Comparison of ENCODE assay signal across 8 cellular contexts in the genomic region with DNA sequence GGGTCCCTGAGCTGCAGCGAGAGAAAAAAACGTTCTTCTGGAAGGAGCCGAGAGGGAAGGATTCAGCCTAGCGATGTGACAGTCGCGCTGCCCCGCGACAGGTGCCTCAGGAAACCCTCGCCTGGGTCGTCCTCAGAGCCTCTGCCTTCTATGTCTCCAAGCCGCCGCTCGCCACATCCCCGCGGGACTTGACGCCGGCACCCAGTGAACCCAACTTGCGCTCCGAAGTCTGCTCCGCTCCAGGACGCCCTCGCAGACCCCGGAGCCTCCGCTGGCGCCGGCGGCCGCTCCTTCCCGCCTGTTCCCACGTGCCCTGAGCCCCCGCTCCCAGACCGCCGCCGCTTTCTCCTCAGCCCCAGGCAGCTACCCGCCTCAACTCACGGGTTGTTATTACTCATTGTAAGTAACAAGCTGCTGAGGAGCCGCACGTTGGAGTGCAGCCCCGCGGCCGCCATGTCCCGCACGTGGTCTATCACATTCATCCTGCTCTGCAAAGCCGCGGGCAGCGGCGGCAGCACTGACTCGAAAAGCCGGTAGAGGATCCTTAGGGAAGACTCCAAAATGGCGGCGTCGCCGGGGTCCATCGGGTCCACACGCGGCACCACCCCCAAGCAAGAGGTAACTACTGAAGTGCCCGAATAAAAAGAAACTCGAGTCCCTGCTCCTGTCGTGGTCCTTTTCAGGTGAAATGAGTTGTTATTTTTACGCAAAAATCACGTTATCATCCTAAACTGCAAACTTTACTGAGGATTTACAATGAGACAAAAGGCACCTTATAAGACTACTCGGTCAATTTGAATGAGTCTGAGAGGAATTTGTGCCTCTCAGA. TPM values are rescaled to one million over a fixed set of nuclear protein-coding genes. Genes with fewer than 3 reads are reported as not detected.
A peak's percentile ranks its signal among the peaks of the same experiment; 100 is the strongest.
DNase-seq lines count a peak whose midpoint lies in the region; ATAC-seq, FAIRE-seq and TF ChIP-seq lines count a peak whose summit lies in the region.

A gene with protein sequence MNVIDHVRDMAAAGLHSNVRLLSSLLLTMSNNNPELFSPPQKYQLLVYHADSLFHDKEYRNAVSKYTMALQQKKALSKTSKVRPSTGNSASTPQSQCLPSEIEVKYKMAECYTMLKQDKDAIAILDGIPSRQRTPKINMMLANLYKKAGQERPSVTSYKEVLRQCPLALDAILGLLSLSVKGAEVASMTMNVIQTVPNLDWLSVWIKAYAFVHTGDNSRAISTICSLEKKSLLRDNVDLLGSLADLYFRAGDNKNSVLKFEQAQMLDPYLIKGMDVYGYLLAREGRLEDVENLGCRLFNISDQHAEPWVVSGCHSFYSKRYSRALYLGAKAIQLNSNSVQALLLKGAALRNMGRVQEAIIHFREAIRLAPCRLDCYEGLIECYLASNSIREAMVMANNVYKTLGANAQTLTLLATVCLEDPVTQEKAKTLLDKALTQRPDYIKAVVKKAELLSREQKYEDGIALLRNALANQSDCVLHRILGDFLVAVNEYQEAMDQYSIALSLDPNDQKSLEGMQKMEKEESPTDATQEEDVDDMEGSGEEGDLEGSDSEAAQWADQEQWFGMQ (minus strand): TSS at position 563 of the 829 bp plus-strand sequence. CDS start 81 bp downstream, at position 482.

- H3K4me1 ChIP-seq in keratinocyte (ENCODE audit: control insufficient read depth, extremely low read depth, insufficient read depth, low read length): peaks cover 12% of the 10 kb centered on the region

- peak within 1 kb of the TSS; percentile 94 for H3K4me2 ChIP-seq in keratinocyte (ENCODE audit: control insufficient read depth, extremely low read depth, insufficient read depth, low read depth, low read length)

- no peak for FAIRE-seq in keratinocyte (lab: Jason Lieb, UNC)

- dilution Hi-C loops in keratinocyte (cut with MboI; ENCODE audit: extremely low pct_ligation_motif_present, low sequenced_read_pairs): no loop called here

- peak; percentile 89 for DNase-seq in NCI-H460 (ENCODE audit: extremely low read depth, low read depth)
- DNase-seq in activated CD4-positive, CD25-positive, alpha-beta regulatory T cell treated with anti-CD3 and anti-CD28 coated beads, Interleukin-2, amount 50 U/mL, for 72 hours: peak; percentile 86
- DNase-seq in cerebellar cortex (ENCODE audit: low spot score): peak; percentile 92
- DNase-seq in keratinocyte (ENCODE audit: low read depth, low spot score): peak; percentile 59
- peak; percentile 82 to 84 (median 82) for DNase-seq in stimulated activated CD4-positive, alpha-beta T cell treated with anti-CD3 and anti-CD28 coated beads, Interleukin-12 subunit alpha, Interleukin-12 subunit beta, amount 100 ng/mL, for 48 hours (ENCODE audit: low read depth in 2 of 3, low spot score in 1 of 3)

- H4K20me1 ChIP-seq in keratinocyte (ENCODE audit: control insufficient read depth, extremely low read depth, insufficient read depth, low read length): no peaks in the 10 kb centered on the region

- H3K4me3 ChIP-seq in keratinocyte (ENCODE audit: control insufficient read depth in 2 of 3, extremely low read depth in 1 of 3, insufficient read depth in 2 of 3, low read depth in 1 of 3, low read length in 3 of 3): peak within 1 kb of the TSS; percentile 86 to 99 (median 97)

- H3K9me3 ChIP-seq in keratinocyte (ENCODE audit: control insufficient read depth, low read depth, low read length): no peaks in the 10 kb centered on the region

- H3K36me3 ChIP-seq in keratinocyte (ENCODE audit: control insufficient read depth in 2 of 2, extremely low read depth in 1 of 2, insufficient read depth in 2 of 2, low read length in 2 of 2): peaks cover 4 to 10% of the 10 kb centered on the region in 2 experiments

- H3K9ac ChIP-seq in keratinocyte (ENCODE audit: control insufficient read depth, extremely low read depth, insufficient read depth, low read length): peak within 1 kb of the TSS; percentile 92

- no peaks in the 10 kb centered on the region for H3K9me1 ChIP-seq in keratinocyte (ENCODE audit: control insufficient read depth, extremely low read depth, insufficient read depth, low read length)

- H2AFZ ChIP-seq in keratinocyte (ENCODE audit: control insufficient read depth, low read length): peak within 1 kb of the TSS; percentile 99

- TF ChIP-seq CTCF in 22Rv1 (IDR thresholded peaks at IDR 0.05) (peak; percentile 32; the same call in 1 of the 2 replicates), keratinocyte (optimal IDR thresholded peaks at IDR 0.05 in 1 of 3, IDR thresholded peaks at IDR 0.05 in 1 of 3, conservative IDR thresholded peaks at IDR 0.05 in 1 of 3; ENCODE audit: extremely low read depth in 1 of 3, insufficient read depth in 2 of 3, low read length in 3 of 3) (no peak)

- H3K27ac ChIP-seq in 22Rv1 (peak within 1 kb of the TSS; percentile 95), keratinocyte (ENCODE audit: control insufficient read depth, insufficient read depth, low read length) (peak within 1 kb of the TSS; percentile 100)

- H3K79me2 ChIP-seq in keratinocyte (ENCODE audit: control insufficient read depth, insufficient read depth, low read length): peaks cover 51% of the 10 kb centered on the region

- H3K27me3 ChIP-seq in keratinocyte (ENCODE audit: control insufficient read depth, extremely low read depth, insufficient read depth, low read length): no peaks in the 10 kb centered on the region

- ATAC-seq in GM18868 (IDR thresholded peaks at IDR 0.05; ENCODE audit: unreplicated experiment) (peak; percentile 64), HG03342 (IDR thresholded peaks at IDR 0.05; ENCODE audit: unreplicated experiment) (peak; percentile 84)

RNA-seq across cellular contexts. Expression of the gene that starts here (rescaled TPM):
- total RNA-seq in NCI-H460 (2014; rRNA removed; shearing (Covaris generic)): 80.5 and 87.7 TPM in 2 replicates
- 223 and 256 TPM in 2 replicates for polyA plus RNA-seq in NCI-H460 (2014; cell fraction: nucleus; rRNA removed)
- 49.4 to 68.2 TPM (median 52.8 TPM) in 3 replicates for polyA plus RNA-seq in keratinocyte
- polyA plus RNA-seq in keratinocyte (2011; ENCODE audit: low read depth): 39.5 TPM
- 31.8 and 40.1 TPM in 2 replicates for polyA plus RNA-seq in keratinocyte (2011; cell fraction: cytosol; rRNA removed)
- polyA plus RNA-seq in keratinocyte (2011; cell fraction: nucleus; rRNA removed): 120 and 131 TPM in 2 replicates
- 35.8 and 37.4 TPM in 2 replicates for polyA plus RNA-seq in keratinocyte (2012; ENCODE audit: low replicate concordance)
- 32.4 to 67.5 TPM (median 46.2 TPM) in 3 replicates for polyA minus RNA-seq in keratinocyte
- polyA minus RNA-seq in keratinocyte (2011; cell fraction: cytosol; rRNA and poly(A)+ RNA removed): 27.4 TPM
- polyA minus RNA-seq in keratinocyte (2011; cell fraction: nucleus; rRNA and poly(A)+ RNA removed): 24.5 and 52.6 TPM in 2 replicates

Comparison
In these comparisons a context has a peak if more than half of its experiments do, and no peak if none do; other contexts are left out.
1. Peak in every context shown above with its lines: DNase-seq, ATAC-seq, H3K4me3 ChIP-seq and H3K27ac ChIP-seq.